ENCODE assay signal across 30 cellular contexts in the genomic region with DNA sequence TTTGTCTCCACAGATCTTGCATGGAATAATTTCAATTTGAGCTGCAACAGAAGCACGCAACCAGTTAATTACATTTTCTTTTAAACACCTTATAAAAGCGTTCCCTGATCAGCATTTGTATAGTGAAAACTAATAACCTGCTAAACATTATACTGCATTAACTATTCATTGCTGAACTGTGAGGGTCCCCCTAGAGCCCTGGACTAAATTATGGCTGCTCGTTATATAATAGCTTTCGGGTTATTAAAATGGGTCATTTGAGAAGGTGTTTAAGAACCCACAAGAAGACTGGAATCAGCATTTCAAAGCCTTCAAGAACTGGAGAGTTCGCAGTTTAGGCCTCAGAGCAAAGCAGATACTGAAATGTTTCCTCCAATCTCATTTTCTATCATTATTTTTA.
"Had no signal": no experiment of that assay in that cellular context is flagged by ENCODE, and none has a peak within 500 bp of the region (broad histone marks: within the 10 kb centered on the region; RNA-seq: fewer than 3 reads in every experiment).

No MANE protein-coding gene starts in this region.

- H3K27ac Mint-ChIP-seq: activated naive CD8-positive, alpha-beta T cell treated with anti-CD3 and anti-CD28 coated beads for 36 hours; nephron progenitor cell; stimulated activated naive CD8-positive, alpha-beta T cell treated with anti-CD3 and anti-CD28 coated beads, Interleukin-15, Interleukin-2, amounts not matched to agents 100 ng/mL and 50 ng/mL, for 24 hours had no signal

- H3K4me3 Mint-ChIP-seq: activated naive CD8-positive, alpha-beta T cell treated with anti-CD3 and anti-CD28 coated beads for 36 hours; activated T-cell treated with anti-CD3 and anti-CD28 coated beads, Interleukin-2, amount 50 U/mL, for 72 hours; nephron progenitor cell; stimulated activated naive CD8-positive, alpha-beta T cell treated with anti-CD3 and anti-CD28 coated beads, Interleukin-15, Interleukin-2, amounts not matched to agents 100 ng/mL and 50 ng/mL, for 24 hours had no signal

- DNase-seq: activated CD4-positive, alpha-beta T cell treated with anti-CD3 and anti-CD28 coated beads for 4 hours; activated CD4-positive, alpha-beta T cell treated with anti-CD3 and anti-CD28 coated beads, Interleukin-2, amount 50 U/mL, for 4 hours; activated effector memory CD4-positive, alpha-beta T cell treated with Interleukin-2 at 50 U/mL for 16 hours; activated naive CD4-positive, alpha-beta T cell treated with Interleukin-2 at 50 U/mL for 16 hours; activated naive CD8-positive, alpha-beta T cell treated with anti-CD3 and anti-CD28 coated beads for 36 hours; activated T-cell treated with anti-CD3 and anti-CD28 coated beads for 4 hours; activated T-cell treated with anti-CD3 and anti-CD28 coated beads, Interleukin-2, amount 50 U/mL, for 72 hours; adrenal gland; aorta; body of pancreas; dermis blood vessel endothelial cell; effector CD4-positive, alpha-beta T cell; islet precursor cell; left ventricle myocardium inferior; mucosa of descending colon; nephron progenitor cell; ovary; retina; stimulated activated CD4-positive, alpha-beta T cell treated with anti-CD3 and anti-CD28 coated beads, Interleukin-12 subunit alpha, Interleukin-12 subunit beta, amount 100 ng/mL, for 4 hours; stimulated activated CD4-positive, alpha-beta T cell treated with anti-CD3 and anti-CD28 coated beads, Interleukin-4, amount 100 ng/mL, for 1 hour; trophoblast cell had no signal

- H3K27ac ChIP-seq: body of pancreas, left ventricle myocardium inferior, neutrophil, ovary, prostate gland, skin epidermis, thoracic aorta, vagina, VCaP had no signal

- H3K27me3 ChIP-seq: adrenal gland, body of pancreas, neutrophil, ovary, vagina had no signal

- ATAC-seq: activated T-cell treated with anti-CD3 and anti-CD28 coated beads, Interleukin-2, amount 50 U/mL, for 72 hours; body of pancreas; mucosa of descending colon; sciatic nerve had no signal

- H3K9me3 ChIP-seq: adrenal gland, body of pancreas, left ventricle myocardium inferior, mucosa of descending colon, neutrophil, ovary, prostate gland, thoracic aorta, vagina had no signal

- H3K4me3 ChIP-seq: adrenal gland, body of pancreas, left ventricle myocardium inferior, lung, mucosa of descending colon, ovary, prostate gland, skin epidermis, thoracic aorta, vagina had no signal

- H3K36me3 ChIP-seq: adrenal gland, neutrophil, ovary, prostate gland, thoracic aorta, vagina had no signal

- H3K9me3 Mint-ChIP-seq: activated naive CD8-positive, alpha-beta T cell treated with anti-CD3 and anti-CD28 coated beads for 36 hours; activated T-cell treated with anti-CD3 and anti-CD28 coated beads, Interleukin-2, amount 50 U/mL, for 72 hours; nephron progenitor cell; stimulated activated naive CD8-positive, alpha-beta T cell treated with anti-CD3 and anti-CD28 coated beads, Interleukin-15, Interleukin-2, amounts not matched to agents 100 ng/mL and 50 ng/mL, for 24 hours had no signal

- H3K27me3 Mint-ChIP-seq: activated naive CD8-positive, alpha-beta T cell treated with anti-CD3 and anti-CD28 coated beads for 36 hours; stimulated activated naive CD8-positive, alpha-beta T cell treated with anti-CD3 and anti-CD28 coated beads, Interleukin-15, Interleukin-2, amounts not matched to agents 100 ng/mL and 50 ng/mL, for 24 hours had no signal
